Comparison of ENCODE assay signal across 9 cellular contexts in genomic region chr2:75729861-75730260, GRCh38. TPM values are rescaled to one million over a fixed set of nuclear protein-coding genes. Genes with fewer than 3 reads are reported as not detected.
DNase-seq lines count a peak whose midpoint lies in the region; ATAC-seq and TF ChIP-seq lines count a peak whose summit lies in the region.
"Had no signal": no experiment of that assay in that cellular context is flagged by ENCODE, and none has a peak within 500 bp of the region (broad histone marks: within the 10 kb centered on the region; RNA-seq: fewer than 3 reads in every experiment).

No MANE protein-coding gene starts in this region.

- no peaks in the 10 kb centered on the region for H3K9me3 ChIP-seq in testis

- TF ChIP-seq POLR2A in testis (IDR thresholded peaks at IDR 0.05) = no peak

- intact Hi-C loops in testis (cut with DNase I; ENCODE audit: low total_unique reads) = no loop called here

- ATAC-seq in left lobe of liver = peak; percentile 60
- ATAC-seq in GM18858 (IDR thresholded peaks at IDR 0.05; ENCODE audit: unreplicated experiment) = no peak
- ATAC-seq in HG03342 (IDR thresholded peaks at IDR 0.05; ENCODE audit: unreplicated experiment) = no peak
- ATAC-seq: T-cell had no signal

- H3K4me3 ChIP-seq in HFF-Myc (replicated peaks; ENCODE audit: low read depth, low read length) (no peak overlapping the region), testis (no peak overlapping the region)

- H3K4me1 ChIP-seq in testis = no peaks in the 10 kb centered on the region

- DNase-seq in HFF-Myc (ENCODE audit: extremely low read depth, low read depth) (no peak), SW480 (ENCODE audit: low spot score) (peak; percentile 27), left lobe of liver (ENCODE audit: low spot score) (no peak), testis (no peak), GF-D8 (lab: John Stamatoyannopoulos, UW) (no peak)
- DNase-seq: T-cell had no signal

- H3K36me3 ChIP-seq in testis (ENCODE audit: low read depth, missing control alignments) = no peaks in the 10 kb centered on the region

- no peaks in the 10 kb centered on the region for H3K27me3 ChIP-seq in testis

- TF ChIP-seq CTCF in C4-2B (conservative IDR thresholded peaks at IDR 0.05) (peak; percentile 57), HFF-Myc (IDR thresholded peaks at IDR 0.05; ENCODE audit: low read depth, low read length, missing control alignments) (peak; percentile 7), testis (IDR thresholded peaks at IDR 0.05) (no peak)

- H3K27ac ChIP-seq in C4-2B (no peak overlapping the region), testis (no peak overlapping the region)

- WGBS in testis, 2 donors = 61 to 71% methylated on average over 5 of the region's 5 CpGs

RNA-seq across cellular contexts. Expression of gene GCFC2, which starts 19.1 kb away (rescaled TPM):
- total RNA-seq in left lobe of liver = 17.8 TPM
- total RNA-seq in testis = 10 to 100 TPM; 33.0 to 40.4 TPM
- 19.2 TPM for polyA plus RNA-seq in testis (ENCODE audit: insufficient read depth, low read depth, low replicate concordance)

Comparison
In these comparisons a context has a peak if more than half of its experiments do, and no peak if none do; other contexts are left out.
1. CTCF ChIP-seq: peak in C4-2B (single experiment) and HFF-Myc (single experiment); none in testis (0 of 3).